ENCODE assay signal across 9 cellular contexts in the genomic region with DNA sequence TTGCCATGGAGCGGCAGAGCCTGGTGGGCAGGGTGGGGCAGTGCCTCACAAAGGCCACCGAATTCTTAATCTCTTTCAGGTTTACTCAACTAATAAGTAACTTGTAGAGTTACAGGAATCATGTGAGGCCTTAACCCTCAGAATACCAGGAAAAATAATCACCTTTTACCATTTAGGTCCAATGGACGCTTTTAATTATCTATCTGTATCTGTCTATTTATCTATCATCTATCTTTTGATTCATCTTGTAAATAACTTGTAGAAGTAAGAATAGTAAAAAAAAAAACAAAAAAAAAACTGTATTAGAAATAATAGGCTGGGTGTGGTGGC. TPM values are rescaled to one million over a fixed set of nuclear protein-coding genes. Genes with fewer than 3 reads are reported as not detected.
DNase-seq lines count a peak whose midpoint lies in the region; ATAC-seq and TF ChIP-seq lines count a peak whose summit lies in the region.
"Had no signal": no experiment of that assay in that cellular context is flagged by ENCODE, and none has a peak within 500 bp of the region (broad histone marks: within the 10 kb centered on the region; RNA-seq: fewer than 3 reads in every experiment).

No MANE protein-coding gene starts in this region.

- H3K36me3 ChIP-seq in HCT116 (ENCODE audit: control insufficient read depth in 1 of 2, insufficient read depth in 2 of 2, low read length in 2 of 2): no peaks in the 10 kb centered on the region
- H3K36me3 ChIP-seq in iPS-15b (ENCODE audit: control insufficient read depth, insufficient read depth, low read length): no peaks in the 10 kb centered on the region
- H3K36me3 ChIP-seq in spleen: no peaks in the 10 kb centered on the region

- BruUV-seq in HCT116 (replicated peaks; lab: Mats Ljungman, UMichigan): TSS peak; percentile 96

- H3K9ac ChIP-seq in HCT116 (ENCODE audit: low read length) (peak overlapping the region; percentile 58), iPS-15b (ENCODE audit: low read depth, low read length) (peak overlapping the region; percentile 1)

- RAD21 ChIA-PET in HCT116 (lab: Charles Lee; ENCODE audit: low non-redundant PET in 1 of 2, low total read pairs in 2 of 2, uncharacterized antibody in 2 of 2, unreplicated experiment in 2 of 2): interaction anchor here (0.6 to 1.3 kb wide), 3 partner anchors 13 to 137 kb away, joined by 3 to 4 read pairs (median 4); no protein-coding TSS in a partner anchor

- H3K4me1 ChIP-seq in HCT116 (ENCODE audit: control insufficient read depth in 1 of 2, insufficient read depth in 2 of 2, low read length in 2 of 2) (peaks cover 29 to 61% of the 10 kb centered on the region in 2 experiments), iPS-15b (ENCODE audit: control insufficient read depth, insufficient read depth, low read length) (peaks cover 22% of the 10 kb centered on the region), spleen (peaks cover 8 to 61% (median 30%) of the 10 kb centered on the region in 6 donors)

- intact Hi-C loops in HCT116 (cut with micrococcal nuclease): loop anchor here (1.0 to 2.0 kb wide), 2 partner anchors 12 to 62 kb away; no protein-coding TSS in a partner anchor
- intact Hi-C loops in activated B cell treated with CpG ODN at 0.5 μM for 24 hours (cut with micrococcal nuclease): loop anchor here (1.0 to 5.0 kb wide), 3 partner anchors 12 to 436 kb away; a partner anchor contains a TSS
- intact Hi-C loops in spleen (cut with DNase I; ENCODE audit: low total_unique reads): no loop called here

- peak overlapping the region; percentile 98 for H3K27ac ChIP-seq in HCT116 (ENCODE audit: low read depth, low read length)
- peak overlapping the region; percentile 91 to 97 (median 94) for H3K27ac ChIP-seq in spleen

- ATAC-seq in HCT116 (no peak), activated B cell treated with CpG ODN at 0.5 μM for 24 hours (ENCODE audit: low read depth) (no peak)

- no peaks in the 10 kb centered on the region for H4K20me1 ChIP-seq in HCT116 (ENCODE audit: insufficient read depth)

- TF ChIP-seq POLR2A in HCT116 (IDR thresholded peaks at IDR 0.05; ENCODE audit: borderline replicate concordance, extremely low read depth, insufficient read depth, insufficient read length) (no peak), spleen (IDR thresholded peaks at IDR 0.05) (no peak)

- WGBS in spleen, 5 donors: 39 to 62% (median 48%) methylated on average over 3 of the region's 3 CpGs

- TF ChIP-seq RAD21 in HCT116 (IDR thresholded peaks at IDR 0.05; ENCODE audit: low read depth): no peak

- H3K4me3 Mint-ChIP-seq in activated B cell treated with CpG ODN at 0.5 μM for 24 hours: peak overlapping the region; percentile 73

- H3K9me3 ChIP-seq in HCT116 (ENCODE audit: control insufficient read depth in 1 of 2, insufficient read depth in 1 of 2, low read depth in 1 of 2, low read length in 2 of 2) (0 out of 4 replicates have a peak, but pooled peaks cover 0 to 6% of the 10 kb centered on the region in 2 experiments), iPS-15b (ENCODE audit: control insufficient read depth, insufficient read depth, low read length) (no peaks in the 10 kb centered on the region), spleen (no peaks in the 10 kb centered on the region)

- H3K27me3 Mint-ChIP-seq in activated B cell treated with CpG ODN at 0.5 μM for 24 hours: peaks cover 5% of the 10 kb centered on the region

- TF ChIP-seq CTCF in HCT116 (IDR thresholded peaks at IDR 0.05 in 2 of 3, conservative IDR thresholded peaks at IDR 0.05 in 1 of 3; ENCODE audit: borderline replicate concordance in 1 of 3, insufficient read depth in 1 of 3, low read depth in 2 of 3, low read length in 2 of 3) (no peak), activated B cell treated with CpG ODN at 0.5 μM for 24 hours (IDR thresholded peaks at IDR 0.05) (no peak), spleen (IDR thresholded peaks at IDR 0.05 in 8 of 11, conservative IDR thresholded peaks at IDR 0.05 in 3 of 11) (no peak)

- peak overlapping the region; percentile 98 for H3K27ac Mint-ChIP-seq in activated B cell treated with CpG ODN at 0.5 μM for 24 hours

- no peaks in the 10 kb centered on the region for H3K36me3 Mint-ChIP-seq in activated B cell treated with CpG ODN at 0.5 μM for 24 hours (ENCODE audit: low read depth)

- H3K4me1 Mint-ChIP-seq in activated B cell treated with CpG ODN at 0.5 μM for 24 hours: peaks cover 17% of the 10 kb centered on the region

- H3K27me3 ChIP-seq in HCT116 (ENCODE audit: insufficient read depth, low read length): peaks cover 1% of the 10 kb centered on the region; the same call in 1 of the 2 replicates
- peaks cover 12% of the 10 kb centered on the region for H3K27me3 ChIP-seq in iPS-15b (ENCODE audit: control insufficient read depth, insufficient read depth, low read length)
- H3K27me3 ChIP-seq in spleen (replicated peaks in 1 of 7): peaks cover 0 to 9% (median 0%) of the 10 kb centered on the region in 7 donors

- no peaks in the 10 kb centered on the region for H3K9me3 Mint-ChIP-seq in activated B cell treated with CpG ODN at 0.5 μM for 24 hours

- H3K4me3 ChIP-seq in HCT116 (replicated peaks in 1 of 2; ENCODE audit: low read depth in 1 of 2, low read length in 2 of 2): peak overlapping the region; percentile 30 to 45
- H3K4me3 ChIP-seq in iPS-15b (ENCODE audit: low read depth, low read length): peak overlapping the region; percentile 39
- peak overlapping the region in 2 of 8 donors; percentile 6 to 60 for H3K4me3 ChIP-seq in spleen

- H3K79me2 ChIP-seq in HCT116 (ENCODE audit: insufficient read depth, low read length): no peaks in the 10 kb centered on the region

- peak overlapping the region; percentile 78 for H3K4me2 ChIP-seq in HCT116 (ENCODE audit: low read length)

- no peak for DNase-seq in HCT116 (ENCODE audit: low read depth, low spot score)
- DNase-seq in activated B cell treated with CpG ODN at 0.5 μM for 24 hours: no peak
- no peak for DNase-seq in spleen
- DNase-seq in NCI-H1694 (lab: John Stamatoyannopoulos, UW): no peak
- no peak for DNase-seq in NCI-H1417 treated with DMSO at 0.1 percent for 48 hours (lab: John Stamatoyannopoulos, UW)
- no peak for DNase-seq in DMS153 (lab: John Stamatoyannopoulos, UW)
- DNase-seq in HuH-7 (ENCODE audit: low spot score): no peak

- H2AFZ ChIP-seq in HCT116 (ENCODE audit: low read depth, low read length, poor library complexity, severe bottlenecking): no peak overlapping the region

- CTCF ChIA-PET in HCT116 (lab: Charles Lee) (interaction anchor here (0.7 to 10.2 kb wide), 9 partner anchors 10 to 410 kb away, joined by 3 to 130 read pairs (median 5); a partner anchor contains a TSS), activated B cell treated with CpG ODN at 0.5 μM for 24 hours (lab: Charles Lee) (interaction anchor here (1.0 to 3.1 kb wide), 5 partner anchors 9 to 411 kb away, joined by 3 to 14 read pairs (median 6); no protein-coding TSS in a partner anchor)

- POLR2A ChIA-PET in HCT116 (lab: Charles Lee): interaction anchor here (1.2 to 3.0 kb wide), 8 partner anchors 10 to 201 kb away, joined by 3 to 35 read pairs (median 4); a partner anchor contains a TSS
- POLR2A ChIA-PET in activated B cell treated with CpG ODN at 0.5 μM for 24 hours (lab: Charles Lee): interaction anchor here (0.7 to 3.8 kb wide), 7 partner anchors 10 to 410 kb away, joined by 3 to 47 read pairs (median 4); a partner anchor contains a TSS

- no peaks in the 10 kb centered on the region for H3K9me2 ChIP-seq in HCT116 (ENCODE audit: insufficient read depth)

TF ChIP-seq in HCT116, 20 proteins besides CTCF, POLR2A, EP300 and RAD21 (continues in another document):
- TF ChIP-seq EGR1 (IDR thresholded peaks at IDR 0.05; ENCODE audit: low read depth) (no peak), TCF7L2 (IDR thresholded peaks at IDR 0.05; ENCODE audit: borderline replicate concordance, extremely low read depth, insufficient read depth, insufficient read length) (no peak)
- TF ChIP-seq, protein P1, sequence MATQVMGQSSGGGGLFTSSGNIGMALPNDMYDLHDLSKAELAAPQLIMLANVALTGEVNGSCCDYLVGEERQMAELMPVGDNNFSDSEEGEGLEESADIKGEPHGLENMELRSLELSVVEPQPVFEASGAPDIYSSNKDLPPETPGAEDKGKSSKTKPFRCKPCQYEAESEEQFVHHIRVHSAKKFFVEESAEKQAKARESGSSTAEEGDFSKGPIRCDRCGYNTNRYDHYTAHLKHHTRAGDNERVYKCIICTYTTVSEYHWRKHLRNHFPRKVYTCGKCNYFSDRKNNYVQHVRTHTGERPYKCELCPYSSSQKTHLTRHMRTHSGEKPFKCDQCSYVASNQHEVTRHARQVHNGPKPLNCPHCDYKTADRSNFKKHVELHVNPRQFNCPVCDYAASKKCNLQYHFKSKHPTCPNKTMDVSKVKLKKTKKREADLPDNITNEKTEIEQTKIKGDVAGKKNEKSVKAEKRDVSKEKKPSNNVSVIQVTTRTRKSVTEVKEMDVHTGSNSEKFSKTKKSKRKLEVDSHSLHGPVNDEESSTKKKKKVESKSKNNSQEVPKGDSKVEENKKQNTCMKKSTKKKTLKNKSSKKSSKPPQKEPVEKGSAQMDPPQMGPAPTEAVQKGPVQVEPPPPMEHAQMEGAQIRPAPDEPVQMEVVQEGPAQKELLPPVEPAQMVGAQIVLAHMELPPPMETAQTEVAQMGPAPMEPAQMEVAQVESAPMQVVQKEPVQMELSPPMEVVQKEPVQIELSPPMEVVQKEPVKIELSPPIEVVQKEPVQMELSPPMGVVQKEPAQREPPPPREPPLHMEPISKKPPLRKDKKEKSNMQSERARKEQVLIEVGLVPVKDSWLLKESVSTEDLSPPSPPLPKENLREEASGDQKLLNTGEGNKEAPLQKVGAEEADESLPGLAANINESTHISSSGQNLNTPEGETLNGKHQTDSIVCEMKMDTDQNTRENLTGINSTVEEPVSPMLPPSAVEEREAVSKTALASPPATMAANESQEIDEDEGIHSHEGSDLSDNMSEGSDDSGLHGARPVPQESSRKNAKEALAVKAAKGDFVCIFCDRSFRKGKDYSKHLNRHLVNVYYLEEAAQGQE (IDR thresholded peaks at IDR 0.05; ENCODE audit: low read depth): no peak

RNA-seq across cellular contexts. Expression of a gene that starts 11.8 kb away (rescaled TPM):
- total RNA-seq in HCT116 (2021; ENCODE audit: unreplicated experiment) (229 TPM), activated B cell treated with CpG ODN at 0.5 μM for 24 hours (65.6 and 71.2 TPM in 2 replicates), spleen (100 to 1,000 TPM; 243 to 555 (median 365) TPM)
- polyA plus RNA-seq in HCT116 (2012): 638 and 798 TPM in 2 replicates
- polyA plus RNA-seq in spleen: 100 to 1,000 TPM; 499 to 669 (median 505) TPM

RNA-seq across cellular contexts. Expression of a gene that starts 40.3 kb away (rescaled TPM):
- total RNA-seq in HCT116 (2021; ENCODE audit: unreplicated experiment) (not detected), activated B cell treated with CpG ODN at 0.5 μM for 24 hours (not detected in 2 replicates), spleen (not detected)
- polyA plus RNA-seq in HCT116 (2012): not detected in 2 replicates
- not detected for polyA plus RNA-seq in spleen
- total RNA-seq: bronchial epithelial cell had no signal

RNA-seq across cellular contexts. Expression of a gene that starts 54.9 kb away (rescaled TPM):
- total RNA-seq in HCT116 (2021; ENCODE audit: unreplicated experiment) (340 TPM), activated B cell treated with CpG ODN at 0.5 μM for 24 hours (62.7 and 63.6 TPM in 2 replicates), spleen (10 to 100 TPM; 45.6 to 89.8 (median 70.4) TPM)
- polyA plus RNA-seq in HCT116 (2012): 152 and 230 TPM in 2 replicates
- polyA plus RNA-seq in spleen: 100 to 1,000 TPM in 1 of 3 donors, 10 to 100 TPM in 2; 91.9 to 167 (median 93.7) TPM
